15 cellular contexts compared by ENCODE assay signal in genomic region chr9:87786423-87786822, GRCh38.
DNase-seq lines count a peak whose midpoint lies in the region; TF ChIP-seq lines count a peak whose summit lies in the region.
"Had no signal": no experiment of that assay in that cellular context is flagged by ENCODE, and none has a peak within 500 bp of the region (broad histone marks: within the 10 kb centered on the region; RNA-seq: fewer than 3 reads in every experiment).

No MANE protein-coding gene starts in this region.

- H4K20me1 ChIP-seq in hepatocyte (ENCODE audit: insufficient read depth, poor library complexity, severe bottlenecking) = no peaks in the 10 kb centered on the region

- H3K4me1 ChIP-seq in breast epithelium = no peaks in the 10 kb centered on the region
- H3K4me1 ChIP-seq in hepatocyte (ENCODE audit: insufficient read depth) = peaks cover 5% of the 10 kb centered on the region
- H3K4me1 ChIP-seq: SJCRH30 had no signal

- no peaks in the 10 kb centered on the region for H3K79me2 ChIP-seq in hepatocyte

- intact Hi-C loops in MCF 10A (cut with micrococcal nuclease) (no loop called here), breast epithelium (cut with DNase I; ENCODE audit: low total_unique reads) (loop anchor here (10.0 kb wide), 1 partner anchor 1392 kb away; no protein-coding TSS in a partner anchor)

- H3K27ac ChIP-seq in breast epithelium = no peak overlapping the region
- H3K27ac ChIP-seq in hepatocyte = peak overlapping the region; percentile 71
- H3K27ac ChIP-seq: SJCRH30 had no signal

- H3K27me3 ChIP-seq in breast epithelium (no peaks in the 10 kb centered on the region), hepatocyte (no peaks in the 10 kb centered on the region)
- H3K27me3 ChIP-seq: SJCRH30 had no signal

- H3K4me2 ChIP-seq in hepatocyte = no peak overlapping the region

- CTCF ChIA-PET in MCF 10A (lab: Yijun Ruan, JAX) = interaction anchor here (0.8 to 1.1 kb wide), 2 partner anchors 16 to 26 kb away, joined by 5 to 6 read pairs; no protein-coding TSS in a partner anchor

- no peak for TF ChIP-seq POLR2A in breast epithelium (IDR thresholded peaks at IDR 0.05)

- H3K9me3 Mint-ChIP-seq in MCF 10A (ENCODE audit: unreplicated experiment) = no peaks in the 10 kb centered on the region

- no TSS peak for BruUV-seq in MCF 10A (replicated peaks; lab: Mats Ljungman, UMichigan)

- TF ChIP-seq CTCF in MCF 10A (IDR thresholded peaks at IDR 0.05; ENCODE audit: unreplicated experiment) = no peak
- TF ChIP-seq CTCF in breast epithelium (IDR thresholded peaks at IDR 0.05) = no peak
- TF ChIP-seq CTCF in hepatocyte (IDR thresholded peaks at IDR 0.05; ENCODE audit: poor library complexity) = no peak

- H3K4me3 ChIP-seq in breast epithelium = no peak overlapping the region
- H3K4me3 ChIP-seq in hepatocyte = no peak overlapping the region
- H3K4me3 ChIP-seq: SJCRH30 had no signal

- no peak overlapping the region for H3K4me3 Mint-ChIP-seq in MCF 10A (ENCODE audit: unreplicated experiment)
- H3K4me3 Mint-ChIP-seq: CD14-positive monocyte had no signal

- H3K9me2 ChIP-seq in hepatocyte (replicated peaks; ENCODE audit: insufficient read depth) = no peaks in the 10 kb centered on the region

- H3K27ac Mint-ChIP-seq in MCF 10A (ENCODE audit: low read depth, unreplicated experiment) = no peak overlapping the region
- H3K27ac Mint-ChIP-seq: CD14-positive monocyte had no signal

- H3K4me1 Mint-ChIP-seq in MCF 10A (ENCODE audit: insufficient read depth, unreplicated experiment) = no peaks in the 10 kb centered on the region

- no peak overlapping the region for H2AFZ ChIP-seq in hepatocyte

- POLR2A ChIA-PET in MCF 10A (lab: Yijun Ruan, JAX) = interaction anchor here (0.9 to 1.5 kb wide), 3 partner anchors 20 to 102 kb away, joined by 3 to 4 read pairs (median 3); partner anchors contain the start of gene CTSL

- no peaks in the 10 kb centered on the region for H3K36me3 Mint-ChIP-seq in MCF 10A (ENCODE audit: insufficient read depth, unreplicated experiment)

- H3K9me3 ChIP-seq in breast epithelium = no peaks in the 10 kb centered on the region
- H3K9me3 ChIP-seq in hepatocyte (ENCODE audit: low read depth) = no peaks in the 10 kb centered on the region
- H3K9me3 ChIP-seq: SJCRH30 had no signal

- no peaks in the 10 kb centered on the region for H3K27me3 Mint-ChIP-seq in MCF 10A (ENCODE audit: insufficient read depth, unreplicated experiment)

- no peaks in the 10 kb centered on the region for H3K36me3 ChIP-seq in breast epithelium
- H3K36me3 ChIP-seq in hepatocyte (replicated peaks; ENCODE audit: insufficient read depth, low read depth) = no peaks in the 10 kb centered on the region
- H3K36me3 ChIP-seq: SJCRH30 had no signal

- DNase-seq in MCF 10A (ENCODE audit: unreplicated experiment) (peak; percentile 43), breast epithelium (ENCODE audit: low spot score in 2 of 2) (no peak), amniotic epithelial cell (ENCODE audit: low read depth) (peak; percentile 20), hepatocyte (ENCODE audit: low spot score) (no peak), T-helper 9 cell (no peak), NCI-H526 treated with DMSO at 0.1 percent for 48 hours (lab: John Stamatoyannopoulos, UW) (no peak)
- no peak for DNase-seq in activated CD4-positive, CD25-positive, alpha-beta regulatory T cell (lab: John Stamatoyannopoulos, UW)
- DNase-seq: DMS79, NCI-H1048, NCI-H1436, NCI-H1930, NCI-H345, NCI-H524 treated with DMSO at 0.1 percent for 48 hours, SJCRH30 had no signal

- WGBS in hepatocyte (ENCODE audit: low lambda C conversion rate, missing lambda C conversion rate) = 69% methylated on average over 2 of the region's 2 CpGs

Comparison
In these comparisons a context has a peak if more than half of its experiments do, and no peak if none do; other contexts are left out.
1. DNase-seq: peak in MCF 10A (single experiment) and amniotic epithelial cell (single experiment); none in breast epithelium (0 of 2), hepatocyte (single experiment), T-helper 9 cell (single experiment), NCI-H526 treated with DMSO at 0.1 percent for 48 hours (single experiment) and activated CD4-positive, CD25-positive, alpha-beta regulatory T cell (0 of 4).